15 cellular contexts compared by ENCODE assay signal in genomic region chr6:134550604-134551003, GRCh38.
DNase-seq lines count a peak whose midpoint lies in the region; ATAC-seq, FAIRE-seq and TF ChIP-seq lines count a peak whose summit lies in the region.
"Had no signal": no experiment of that assay in that cellular context is flagged by ENCODE, and none has a peak within 500 bp of the region (broad histone marks: within the 10 kb centered on the region; RNA-seq: fewer than 3 reads in every experiment).

No MANE protein-coding gene starts in this region.

- intact Hi-C loops in uterus (cut with DNase I; ENCODE audit: low total_unique reads), result no loop called here
- intact Hi-C loops in activated CD4-positive, alpha-beta memory T cell treated with anti-CD3 and anti-CD28 coated beads for 36 hours (cut with micrococcal nuclease), result no loop called here

- H3K4me3 ChIP-seq in A549, result no peak overlapping the region
- H3K4me3 ChIP-seq in uterus, result no peak overlapping the region
- H3K4me3 ChIP-seq: adrenal gland had no signal

- ATAC-seq in A549 (peak; percentile 47 to 78; a peak in 4 of 6 replicates), GM18517 (IDR thresholded peaks at IDR 0.05; ENCODE audit: unreplicated experiment) (no peak)
- ATAC-seq: activated T-cell treated with anti-CD3 and anti-CD28 coated beads, Interleukin-2, amount 50 U/mL, for 72 hours had no signal

- H3K4me1 ChIP-seq in A549, result peaks cover 19% of the 10 kb centered on the region
- H3K4me1 ChIP-seq in uterus, result no peaks in the 10 kb centered on the region

- POLR2A ChIA-PET in A549 (lab: Yijun Ruan, JAX), result interaction anchor here (1.1 to 1.5 kb wide), 3 partner anchors 13 to 377 kb away, joined by 3 to 4 read pairs (median 3); no protein-coding TSS in a partner anchor
- POLR2A ChIA-PET in activated CD4-positive, alpha-beta memory T cell treated with anti-CD3 and anti-CD28 coated beads for 36 hours (lab: Charles Lee), result no interaction called here

- H3K27ac ChIP-seq in A549 (peak overlapping the region; percentile 63 to 85), caudate nucleus (ENCODE audit: low read depth, low read length) (no peak overlapping the region), uterus (no peak overlapping the region)
- H3K27ac ChIP-seq: neutrophil had no signal

- TF ChIP-seq EP300 in A549 (IDR thresholded peaks at IDR 0.05), result no peak

- no peaks in the 10 kb centered on the region for H3K4me1 Mint-ChIP-seq in activated CD4-positive, alpha-beta memory T cell treated with anti-CD3 and anti-CD28 coated beads for 36 hours (ENCODE audit: low read depth)

- no peaks in the 10 kb centered on the region for H3K9me3 Mint-ChIP-seq in activated CD4-positive, alpha-beta memory T cell treated with anti-CD3 and anti-CD28 coated beads for 36 hours

- no peaks in the 10 kb centered on the region for H3K36me3 ChIP-seq in uterus
- H3K36me3 ChIP-seq: adrenal gland, neutrophil had no signal

- FAIRE-seq in A549 (lab: Jason Lieb, UNC), result no peak

- DNase-seq in A549 (ENCODE audit: low read depth in 1 of 2, low spot score in 1 of 2) (peak; percentile 3 to 41), LHCN-M2 (ENCODE audit: low read depth) (peak; percentile 71), dermis blood vessel endothelial cell (peak; percentile 97), kidney tubule cell (ENCODE audit: low spot score) (peak; percentile 62), caudate nucleus (lab: John Stamatoyannopoulos, UW) (no peak), uterus (no peak)
- no peak for DNase-seq in activated CD4-positive, alpha-beta memory T cell treated with anti-CD3 and anti-CD28 coated beads for 36 hours
- DNase-seq: activated CD4-positive, alpha-beta T cell treated with anti-CD3 and anti-CD28 coated beads for 4 hours; activated T-cell treated with anti-CD3 and anti-CD28 coated beads, Interleukin-2, amount 50 U/mL, for 72 hours; Calu3; NCI-H1417 treated with DMSO at 0.1 percent for 48 hours; NCI-H446 treated with DMSO at 0.1 percent for 48 hours had no signal

- no peak overlapping the region for H3K4me3 Mint-ChIP-seq in activated CD4-positive, alpha-beta memory T cell treated with anti-CD3 and anti-CD28 coated beads for 36 hours
- H3K4me3 Mint-ChIP-seq: activated T-cell treated with anti-CD3 and anti-CD28 coated beads, Interleukin-2, amount 50 U/mL, for 72 hours had no signal

- H3K27me3 Mint-ChIP-seq in activated CD4-positive, alpha-beta memory T cell treated with anti-CD3 and anti-CD28 coated beads for 36 hours, result no peaks in the 10 kb centered on the region

- WGBS in A549 (ENCODE audit: missing lambda C conversion rate), result 34% methylated on average over 3 of the region's 3 CpGs

- H3K27me3 ChIP-seq in uterus, result no peaks in the 10 kb centered on the region
- H3K27me3 ChIP-seq: adrenal gland, neutrophil had no signal

- no peaks in the 10 kb centered on the region for H3K36me3 Mint-ChIP-seq in activated CD4-positive, alpha-beta memory T cell treated with anti-CD3 and anti-CD28 coated beads for 36 hours

- peak overlapping the region; percentile 79 for H3K4me2 ChIP-seq in A549

- TF ChIP-seq POLR2A in A549 (IDR thresholded peaks at IDR 0.05; ENCODE audit: low read length), result no peak
- TF ChIP-seq POLR2A in uterus (IDR thresholded peaks at IDR 0.05), result no peak

- TF ChIP-seq RAD21 in A549 (conservative IDR thresholded peaks at IDR 0.05 in 1 of 2, IDR thresholded peaks at IDR 0.05 in 1 of 2), result no peak

- H3K9me3 ChIP-seq in A549, result peaks cover 2% of the 10 kb centered on the region; the same call in 2 of the 3 replicates
- H3K9me3 ChIP-seq in uterus, result no peaks in the 10 kb centered on the region
- H3K9me3 ChIP-seq: adrenal gland, neutrophil had no signal

- H3K27ac Mint-ChIP-seq in activated CD4-positive, alpha-beta memory T cell treated with anti-CD3 and anti-CD28 coated beads for 36 hours, result no peak overlapping the region
- H3K27ac Mint-ChIP-seq: activated T-cell treated with anti-CD3 and anti-CD28 coated beads, Interleukin-2, amount 50 U/mL, for 72 hours had no signal

- TF ChIP-seq CTCF in A549 (IDR thresholded peaks at IDR 0.05), result no peak
- no peak for TF ChIP-seq CTCF in uterus (IDR thresholded peaks at IDR 0.05)

- CTCF ChIA-PET in A549 (lab: Yijun Ruan, JAX), result interaction anchor here (0.6 to 1.0 kb wide), 5 partner anchors 11 to 332 kb away, joined by 3 read pairs; no protein-coding TSS in a partner anchor
- CTCF ChIA-PET in activated CD4-positive, alpha-beta memory T cell treated with anti-CD3 and anti-CD28 coated beads for 36 hours (lab: Charles Lee), result no interaction called here

TF ChIP-seq in A549, 52 proteins besides CTCF, POLR2A, EP300 and RAD21:
- TF ChIP-seq HES2 (IDR thresholded peaks at IDR 0.05) (no peak), ZSCAN20 (CRISPR knock-in tag; IDR thresholded peaks at IDR 0.05) (no peak), FOSL2 (IDR thresholded peaks at IDR 0.05) (no peak), FOSL2 (CRISPR knock-in tag; IDR thresholded peaks at IDR 0.05) (peak; percentile 33; the same call in 1 of the 2 replicates)

Comparison
In these comparisons a context has a peak if more than half of its experiments do, and no peak if none do; other contexts are left out.
1. DNase-seq: peak in A549 (2 of 2), LHCN-M2 (single experiment), dermis blood vessel endothelial cell (single experiment) and kidney tubule cell (single experiment); none in caudate nucleus (0 of 61), uterus (0 of 2) and activated CD4-positive, alpha-beta memory T cell treated with anti-CD3 and anti-CD28 coated beads for 36 hours (single experiment).
2. H3K27ac ChIP-seq: peak in A549 (2 of 2); none in caudate nucleus (single experiment) and uterus (0 of 2).